Comparison of ENCODE assay signal across 8 cellular contexts in the genomic region with DNA sequence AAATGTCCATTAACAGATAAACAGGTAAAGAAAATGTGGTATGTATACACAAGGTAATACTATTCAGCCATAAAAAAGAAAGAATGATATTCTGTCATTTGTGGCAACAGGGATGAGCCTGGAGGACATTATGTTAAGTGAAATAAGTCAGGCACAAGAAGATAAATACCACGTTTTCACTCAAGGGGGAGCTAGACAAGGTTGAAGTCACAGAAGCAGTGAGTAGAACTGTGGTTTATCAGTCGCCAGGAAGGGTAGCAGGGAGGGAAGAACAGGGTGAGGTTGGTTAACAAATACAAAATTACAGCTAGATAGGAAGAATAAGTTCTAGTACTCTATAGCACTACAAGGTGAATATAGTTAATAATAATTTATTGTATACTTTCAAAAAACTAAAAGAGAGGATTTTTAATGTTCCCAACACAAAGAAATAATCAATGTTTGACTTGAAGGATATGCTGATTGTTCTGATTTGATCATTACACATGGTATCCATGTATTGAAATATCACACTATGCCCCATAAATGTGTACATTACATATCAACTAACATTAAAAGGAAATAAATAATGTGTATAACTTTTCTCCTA. TPM values are rescaled to one million over a fixed set of nuclear protein-coding genes. Genes with fewer than 3 reads are reported as not detected.
DNase-seq lines count a peak whose midpoint lies in the region; ATAC-seq and TF ChIP-seq lines count a peak whose summit lies in the region.

No MANE protein-coding gene starts in this region.

- TF ChIP-seq CTCF in KMS-11 (conservative IDR thresholded peaks at IDR 0.05; ENCODE audit: low read depth, low read length), result peak; percentile 71
- peak; percentile 33 to 54 (median 34) for TF ChIP-seq CTCF in esophagus muscularis mucosa (IDR thresholded peaks at IDR 0.05)
- peak; percentile 48 for TF ChIP-seq CTCF in parathyroid adenoma (IDR thresholded peaks at IDR 0.05)

- peaks cover 15% of the 10 kb centered on the region for H3K4me1 Mint-ChIP-seq in activated CD8-positive, alpha-beta memory T cell treated with anti-CD3 and anti-CD28 coated beads, Interleukin-2, amount 10 ng/mL, durations not matched to agents 7 days and 5 days

- intact Hi-C loops in esophagus muscularis mucosa (cut with DNase I), result no loop called here

- no peak for TF ChIP-seq EP300 in esophagus muscularis mucosa (IDR thresholded peaks at IDR 0.05)

- H3K27ac ChIP-seq in KMS-11 (no peak overlapping the region), esophagus muscularis mucosa (replicated peaks in 1 of 4) (no peak overlapping the region), parathyroid adenoma (no peak overlapping the region)

- CTCF ChIA-PET in activated CD8-positive, alpha-beta memory T cell treated with anti-CD3 and anti-CD28 coated beads, Interleukin-2, amount 10 ng/mL, durations not matched to agents 7 days and 5 days (lab: Charles Lee), result interaction anchor here (0.6 to 3.3 kb wide), 16 partner anchors 9 to 389 kb away, joined by 3 to 24 read pairs (median 4); partner anchors contain the start of gene CRYBG1

- no peak overlapping the region for H3K4me2 ChIP-seq in KMS-11
- H3K4me2 ChIP-seq in parathyroid adenoma (ENCODE audit: low read length), result no peak overlapping the region

- H3K27ac Mint-ChIP-seq in activated CD8-positive, alpha-beta memory T cell treated with anti-CD3 and anti-CD28 coated beads, Interleukin-2, amount 10 ng/mL, durations not matched to agents 7 days and 5 days, result no peak overlapping the region

- H3K79me2 ChIP-seq in KMS-11 (ENCODE audit: insufficient read depth, low read depth), result no peaks in the 10 kb centered on the region
- H3K79me2 ChIP-seq in parathyroid adenoma, result peaks cover 5% of the 10 kb centered on the region

- H3K9me3 Mint-ChIP-seq in activated CD8-positive, alpha-beta memory T cell treated with anti-CD3 and anti-CD28 coated beads, Interleukin-2, amount 10 ng/mL, durations not matched to agents 7 days and 5 days (ENCODE audit: low read depth), result no peaks in the 10 kb centered on the region

- WGBS in esophagus muscularis mucosa, result 22% methylated on average over 2 of the region's 2 CpGs

- H3K4me3 Mint-ChIP-seq in activated CD8-positive, alpha-beta memory T cell treated with anti-CD3 and anti-CD28 coated beads, Interleukin-2, amount 10 ng/mL, durations not matched to agents 7 days and 5 days, result no peak overlapping the region

- peak; percentile 51 for DNase-seq in activated CD8-positive, alpha-beta memory T cell treated with anti-CD3 and anti-CD28 coated beads, Interleukin-2, amount 10 ng/mL, durations not matched to agents 7 days and 5 days
- DNase-seq in activated CD8-positive, alpha-beta memory T cell treated with anti-CD3 and anti-CD28 coated beads, Interleukin-2, amount 50 U/mL, for 48 hours, result no peak
- DNase-seq in SK-N-DZ (ENCODE audit: low spot score) (peak; percentile 59), esophagus muscularis mucosa (ENCODE audit: extremely low spot score) (no peak)

- H3K36me3 ChIP-seq in KMS-11 (ENCODE audit: insufficient read depth) (no peaks in the 10 kb centered on the region), esophagus muscularis mucosa (peaks cover 0 to 10% (median 7%) of the 10 kb centered on the region in 4 donors), parathyroid adenoma (ENCODE audit: control insufficient read depth, insufficient read depth, low read length) (no peaks in the 10 kb centered on the region)

- ATAC-seq in activated CD8-positive, alpha-beta memory T cell treated with anti-CD3 and anti-CD28 coated beads, Interleukin-2, amount 10 ng/mL, durations not matched to agents 7 days and 5 days, result peak; percentile 87
- ATAC-seq in GM21381 (IDR thresholded peaks at IDR 0.05; ENCODE audit: unreplicated experiment) (peak; percentile 69), HG02588 (IDR thresholded peaks at IDR 0.05; ENCODE audit: unreplicated experiment) (no peak)

- peaks cover 9% of the 10 kb centered on the region for H3K36me3 Mint-ChIP-seq in activated CD8-positive, alpha-beta memory T cell treated with anti-CD3 and anti-CD28 coated beads, Interleukin-2, amount 10 ng/mL, durations not matched to agents 7 days and 5 days

- H3K27me3 Mint-ChIP-seq in activated CD8-positive, alpha-beta memory T cell treated with anti-CD3 and anti-CD28 coated beads, Interleukin-2, amount 10 ng/mL, durations not matched to agents 7 days and 5 days, result no peaks in the 10 kb centered on the region

- H3K27me3 ChIP-seq in KMS-11 (ENCODE audit: insufficient read depth, low read depth) (no peaks in the 10 kb centered on the region), esophagus muscularis mucosa (no peaks in the 10 kb centered on the region), parathyroid adenoma (ENCODE audit: control insufficient read depth, insufficient read depth, low read length) (no peaks in the 10 kb centered on the region)

- no peaks in the 10 kb centered on the region for H4K20me1 ChIP-seq in KMS-11 (ENCODE audit: insufficient read depth)

- H3K4me1 ChIP-seq in KMS-11 (ENCODE audit: low read depth, poor library complexity, severe bottlenecking) (no peaks in the 10 kb centered on the region), esophagus muscularis mucosa (no peaks in the 10 kb centered on the region), parathyroid adenoma (no peaks in the 10 kb centered on the region)

- no peak overlapping the region for H2AFZ ChIP-seq in KMS-11 (ENCODE audit: low read depth)
- no peak overlapping the region for H2AFZ ChIP-seq in parathyroid adenoma

- H3K4me3 ChIP-seq in KMS-11 (IDR thresholded peaks at IDR 0.05; ENCODE audit: insufficient read depth, low read depth, low read length) (no peak overlapping the region), esophagus muscularis mucosa (no peak overlapping the region), parathyroid adenoma (ENCODE audit: low read depth, low read length) (no peak overlapping the region)

- no peak for TF ChIP-seq POLR2A in esophagus muscularis mucosa (IDR thresholded peaks at IDR 0.05; ENCODE audit: low read depth)

- H3K9ac ChIP-seq in KMS-11, result no peak overlapping the region
- H3K9ac ChIP-seq in parathyroid adenoma, result no peak overlapping the region

- no peaks in the 10 kb centered on the region for H3K9me3 ChIP-seq in esophagus muscularis mucosa
- H3K9me3 ChIP-seq in parathyroid adenoma (ENCODE audit: control insufficient read depth, low read length), result no peaks in the 10 kb centered on the region

RNA-seq across cellular contexts. Expression of gene RTN4IP1, which starts 21.1 kb away (rescaled TPM):
- 10 to 100 TPM in 1 of 2 experiments, 1 to 10 TPM in 1; 9.4 to 10.7 TPM for total RNA-seq in activated CD8-positive, alpha-beta memory T cell treated with anti-CD3 and anti-CD28 coated beads, Interleukin-2, amount 10 ng/mL, durations not matched to agents 7 days and 5 days
- 10.5 and 14.2 TPM in 2 replicates for polyA plus RNA-seq in SK-N-DZ (2014; cell fraction: cytosol; rRNA removed)
- polyA plus RNA-seq in SK-N-DZ (2014; cell fraction: nucleus; rRNA removed), result 4.6 and 8.1 TPM in 2 replicates
- total RNA-seq in esophagus muscularis mucosa, result 1 to 10 TPM; 2.3 to 6.2 (median 4.9) TPM

RNA-seq across cellular contexts. Expression of gene QRSL1, which starts 21.2 kb away (rescaled TPM):
- 10 to 100 TPM; 13.5 to 16.3 TPM for total RNA-seq in activated CD8-positive, alpha-beta memory T cell treated with anti-CD3 and anti-CD28 coated beads, Interleukin-2, amount 10 ng/mL, durations not matched to agents 7 days and 5 days
- polyA plus RNA-seq in SK-N-DZ (2014; cell fraction: cytosol; rRNA removed), result 20.5 and 22.5 TPM in 2 replicates
- polyA plus RNA-seq in SK-N-DZ (2014; cell fraction: nucleus; rRNA removed), result 9.6 and 11.4 TPM in 2 replicates
- total RNA-seq in esophagus muscularis mucosa, result 1 to 10 TPM; 6.7 to 9.1 (median 8.3) TPM

Comparison
In these comparisons a context has a peak if more than half of its experiments do, and no peak if none do; other contexts are left out.
1. DNase-seq: peak in activated CD8-positive, alpha-beta memory T cell treated with anti-CD3 and anti-CD28 coated beads, Interleukin-2, amount 10 ng/mL, durations not matched to agents 7 days and 5 days (single experiment) and SK-N-DZ (single experiment); none in activated CD8-positive, alpha-beta memory T cell treated with anti-CD3 and anti-CD28 coated beads, Interleukin-2, amount 50 U/mL, for 48 hours (single experiment) and esophagus muscularis mucosa (single experiment).
2. Peak in every context shown above with its lines, with median percentiles within 50 percentile points of each other: CTCF ChIP-seq.